In the genomic region with DNA sequence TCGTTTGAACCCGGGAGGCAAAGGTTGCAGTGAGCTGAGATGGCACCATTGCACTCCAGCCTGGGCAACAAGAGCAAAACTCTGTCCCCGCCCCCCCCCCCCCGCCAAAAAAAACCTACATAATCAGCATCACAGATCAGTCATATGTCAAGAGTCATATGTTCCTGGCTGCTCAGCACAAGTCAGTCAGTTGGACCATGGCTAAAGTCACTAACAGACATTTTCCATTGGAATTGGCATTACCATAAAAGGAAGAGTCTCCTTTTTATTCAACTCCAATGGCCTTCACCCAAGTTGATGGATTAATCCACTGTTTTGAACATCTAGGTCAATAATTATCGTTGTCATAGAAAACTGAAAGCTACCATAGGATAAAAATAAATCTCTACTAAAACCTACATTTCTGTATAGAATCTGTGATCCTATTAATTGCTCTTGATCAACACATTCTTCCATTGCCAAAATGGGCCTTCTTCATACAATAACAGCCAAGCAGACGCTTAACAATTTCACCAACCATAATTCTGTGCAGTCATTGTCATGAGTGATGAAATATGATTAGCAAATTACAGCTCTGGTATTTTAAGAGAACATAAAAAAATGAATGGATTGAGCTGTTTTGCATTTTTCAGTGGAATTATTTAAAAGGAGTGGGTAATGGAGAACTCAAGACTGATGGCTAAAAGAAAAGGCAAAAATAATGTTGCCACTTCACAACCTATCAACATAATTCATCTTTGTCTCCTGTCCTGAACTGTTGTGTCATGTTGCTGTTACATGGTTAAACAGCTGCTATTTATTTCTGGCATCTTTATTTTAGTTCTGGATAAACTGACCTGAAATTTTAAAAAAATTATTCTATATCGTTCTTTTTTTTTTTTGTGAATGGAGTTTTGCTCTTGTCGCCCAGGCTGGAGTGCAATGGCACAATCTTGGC, we compare ENCODE assay signal across 25 cellular contexts.
"Had no signal": no experiment of that assay in that cellular context is flagged by ENCODE, and none has a peak within 500 bp of the region (broad histone marks: within the 10 kb centered on the region; RNA-seq: fewer than 3 reads in every experiment).

No MANE protein-coding gene starts in this region.

- FAIRE-seq: HepG2, RCC 7860 had no signal

- ATAC-seq: HepG2, T-cell had no signal

- H3K4me1 ChIP-seq: SJSA1 had no signal

- H3K9me2 ChIP-seq: SK-N-SH had no signal

- H3K9ac ChIP-seq: KMS-11, SK-N-SH had no signal

- H3K27ac ChIP-seq: KMS-11, SJSA1 had no signal

- DNase-seq: IMR-90, Kasumi-1, MM.1S, NCI-H1092 treated with DMSO at 0.1 percent for 48 hours, NCI-H1436, NCI-H187, NCI-H2029, NCI-H2081 treated with DMSO at 0.1 percent for 48 hours, NCI-H2171, NCI-H226, NCI-H446, NCI-H510A, NCI-H524 treated with DMSO at 0.1 percent for 48 hours, NCI-H69, NCI-H774, Right ventricle myocardium superior, RPMI8226, SIG-M5, SK-N-SH, SW 1271, T-cell had no signal

- H3K27me3 ChIP-seq: SJSA1 had no signal

- H3K9me3 ChIP-seq: SJSA1, SK-N-SH had no signal

- H3K36me3 ChIP-seq: SJSA1 had no signal

- H3K4me2 ChIP-seq: KMS-11, SK-N-SH had no signal

- H3K4me3 ChIP-seq: SJSA1 had no signal
